Comparison of ENCODE assay signal across 1 cellular context in genomic region chr16:11671676-11672075, GRCh38.
TF ChIP-seq lines count a peak whose summit lies in the region.

No MANE protein-coding gene starts in this region.

TF ChIP-seq in H1, 55 proteins besides CTCF, POLR2A, EP300 and RAD21:
- no peak for TF ChIP-seq ZNF274 (IDR thresholded peaks at IDR 0.05; ENCODE audit: borderline replicate concordance, extremely low read depth, low read length)
- no peak for TF ChIP-seq BRCA1 (IDR thresholded peaks at IDR 0.05; ENCODE audit: low read depth, low read length)
- TF ChIP-seq SIX5 (IDR thresholded peaks at IDR 0.05; ENCODE audit: low read depth, low read length) = no peak
- no peak for TF ChIP-seq BACH1 (IDR thresholded peaks at IDR 0.05; ENCODE audit: low read length)
- TF ChIP-seq FOSL1 (IDR thresholded peaks at IDR 0.05; ENCODE audit: insufficient read depth, low read depth, low read length) = no peak
